In the genomic region with DNA sequence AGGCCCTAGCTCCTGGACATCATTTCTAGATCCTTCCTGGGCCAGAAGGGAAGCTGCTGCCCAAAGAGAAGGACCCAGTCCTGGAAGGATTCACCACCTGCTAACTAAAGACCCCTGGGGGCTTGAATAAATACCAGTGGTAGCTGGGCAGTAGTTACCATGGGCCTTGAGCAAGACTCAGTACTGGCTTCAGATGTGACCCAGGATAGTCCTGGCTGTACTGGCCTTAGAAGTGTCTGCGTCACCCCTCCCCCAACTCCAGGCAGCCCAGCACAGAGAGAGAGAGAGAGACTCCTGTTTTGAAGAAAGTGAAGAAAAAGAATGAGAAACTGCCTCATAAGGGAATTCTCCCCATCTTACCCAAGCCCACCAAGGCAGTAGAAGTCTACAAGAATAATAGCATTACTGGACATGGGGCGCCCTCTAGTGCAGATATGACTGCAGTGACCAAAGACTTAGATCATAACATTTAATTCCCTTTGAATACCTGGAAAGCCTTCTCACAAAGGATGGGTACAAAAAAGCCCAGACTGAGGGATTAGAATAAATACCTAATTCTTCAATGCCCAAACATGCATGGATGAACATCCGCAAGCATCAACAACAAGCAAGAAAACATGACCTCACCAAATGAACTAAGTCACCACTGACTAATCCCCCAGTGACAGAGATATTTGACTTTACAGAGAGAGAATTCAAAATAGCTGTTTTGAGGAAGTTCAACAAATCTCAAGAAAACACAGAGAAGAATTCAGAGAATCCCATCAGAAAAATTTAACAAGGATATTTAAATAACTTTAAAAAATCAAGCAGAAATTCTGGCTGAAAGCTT, we compare ENCODE assay signal across 8 cellular contexts.
DNase-seq lines count a peak whose midpoint lies in the region; ATAC-seq and TF ChIP-seq lines count a peak whose summit lies in the region.

No MANE protein-coding gene starts in this region.

- no peak for TF ChIP-seq EP300 in stomach (IDR thresholded peaks at IDR 0.05)

- H3K4me3 Mint-ChIP-seq in brain = no peak overlapping the region

- peak overlapping the region in 1 of 5 experiments; percentile 7 for H3K27ac Mint-ChIP-seq in brain

- peaks cover 14% of the 10 kb centered on the region for H3K27me3 Mint-ChIP-seq in brain

- peak; percentile 80 for DNase-seq in A673 (ENCODE audit: low spot score)
- peak; percentile 20 for DNase-seq in MV-4-11 (lab: John Stamatoyannopoulos, UW)
- peak; percentile 86 for DNase-seq in SK-N-MC (ENCODE audit: low read depth, low spot score)
- peak in 1 of 3 donors; percentile 29 for DNase-seq in right lobe of liver
- peak; percentile 54 for DNase-seq in stomach
- DNase-seq in occipital lobe (lab: John Stamatoyannopoulos, UW) = no peak

- CTCF ChIA-PET in A673 (lab: Charles Lee) = interaction anchor here (0.8 to 1.1 kb wide), 2 partner anchors 357 to 735 kb away, joined by 3 to 4 read pairs; no protein-coding TSS in a partner anchor

- no peak overlapping the region for H3K27ac ChIP-seq in A673 (ENCODE audit: low read depth, low read length, poor library complexity, severe bottlenecking)
- peak overlapping the region; percentile 84 for H3K27ac ChIP-seq in SK-N-MC
- H3K27ac ChIP-seq in right lobe of liver = no peak overlapping the region
- H3K27ac ChIP-seq in stomach = no peak overlapping the region

- 48% methylated on average over 3 of the region's 3 CpGs for WGBS in right lobe of liver (ENCODE audit: insufficient coverage, low coverage, low lambda C conversion rate, missing lambda C conversion rate)
- WGBS in stomach, 5 donors = 57 to 65% (median 63%) methylated on average over 3 of the region's 3 CpGs

- H3K4me1 ChIP-seq in A673 (ENCODE audit: insufficient read depth, low read length, poor library complexity, severe bottlenecking) (no peaks in the 10 kb centered on the region), right lobe of liver (no peaks in the 10 kb centered on the region), stomach (no peaks in the 10 kb centered on the region)

- peak; percentile 62 to 83 (median 72) for ATAC-seq in right lobe of liver

- intact Hi-C loops in A673 (cut with micrococcal nuclease; ENCODE audit: unreplicated experiment) = loop anchor here (1.0 to 5.0 kb wide), 4 partner anchors 66 to 796 kb away; no protein-coding TSS in a partner anchor
- intact Hi-C loops in right lobe of liver (cut with DNase I) = loop anchor here in 1 of 2 donors (10.0 kb wide), 1 partner anchor 797 kb away; no protein-coding TSS in a partner anchor
- intact Hi-C loops in stomach (cut with DNase I; ENCODE audit: low total_unique reads) = loop anchor here (10.0 kb wide), 1 partner anchor 797 kb away; no protein-coding TSS in a partner anchor

- peaks cover 3 to 26% (median 14%) of the 10 kb centered on the region in 5 experiments for H3K9me3 Mint-ChIP-seq in brain

- H3K36me3 Mint-ChIP-seq in brain = no peaks in the 10 kb centered on the region

- H3K4me3 ChIP-seq in A673 (ENCODE audit: low read depth, low read length, poor library complexity, severe bottlenecking) = no peak overlapping the region
- no peak overlapping the region for H3K4me3 ChIP-seq in SK-N-MC
- H3K4me3 ChIP-seq in right lobe of liver = no peak overlapping the region
- H3K4me3 ChIP-seq in stomach = no peak overlapping the region

- no peaks in the 10 kb centered on the region for H3K36me3 ChIP-seq in A673 (ENCODE audit: insufficient read depth, low read length, poor library complexity, severe bottlenecking)
- H3K36me3 ChIP-seq in SK-N-MC (ENCODE audit: insufficient read depth, low read length) = peaks cover 3% of the 10 kb centered on the region; the same call in 1 of the 2 replicates
- no peaks in the 10 kb centered on the region for H3K36me3 ChIP-seq in right lobe of liver
- H3K36me3 ChIP-seq in stomach = no peaks in the 10 kb centered on the region

- H3K9me3 ChIP-seq in A673 (ENCODE audit: low read depth, low read length, poor library complexity, severe bottlenecking) (no peaks in the 10 kb centered on the region), SK-N-MC (ENCODE audit: low read depth, low read length) (peaks cover 8% of the 10 kb centered on the region; the same call in 1 of the 2 replicates), right lobe of liver (no peaks in the 10 kb centered on the region), stomach (peaks cover 0 to 7% (median 0%) of the 10 kb centered on the region in 4 donors)

- no peaks in the 10 kb centered on the region for H3K4me1 Mint-ChIP-seq in brain

- no peaks in the 10 kb centered on the region for H3K27me3 ChIP-seq in A673 (replicated peaks; ENCODE audit: insufficient read depth, low read depth, low read length, poor library complexity)
- H3K27me3 ChIP-seq in right lobe of liver = no peaks in the 10 kb centered on the region
- no peaks in the 10 kb centered on the region for H3K27me3 ChIP-seq in stomach

- POLR2A ChIA-PET in A673 (lab: Charles Lee; ENCODE audit: low non-redundant PET) = no interaction called here

- H3K9ac ChIP-seq in SK-N-MC (ENCODE audit: insufficient read length) = peak overlapping the region; percentile 58

- peak; percentile 70 for TF ChIP-seq CTCF in A673 (conservative IDR thresholded peaks at IDR 0.05; ENCODE audit: low read depth, low read length)
- TF ChIP-seq CTCF in GM12874 (IDR thresholded peaks at IDR 0.05; ENCODE audit: insufficient read depth, low read depth, low read length) = peak; percentile 69
- TF ChIP-seq CTCF in brain (conservative IDR thresholded peaks at IDR 0.05) = peak; percentile 57 to 73
- TF ChIP-seq CTCF in right lobe of liver (IDR thresholded peaks at IDR 0.05) = peak; percentile 58 to 86 (median 69)
- peak in 4 of 7 experiments; percentile 18 to 47 (median 37) for TF ChIP-seq CTCF in stomach (IDR thresholded peaks at IDR 0.05)

- no TSS peak for BruUV-seq in A673 (replicated peaks; lab: Mats Ljungman, UMichigan)

- no peak for TF ChIP-seq POLR2A in right lobe of liver (IDR thresholded peaks at IDR 0.05)
- TF ChIP-seq POLR2A in stomach (IDR thresholded peaks at IDR 0.05) = no peak
